ENCODE assay signal across 8 cellular contexts in the genomic region with DNA sequence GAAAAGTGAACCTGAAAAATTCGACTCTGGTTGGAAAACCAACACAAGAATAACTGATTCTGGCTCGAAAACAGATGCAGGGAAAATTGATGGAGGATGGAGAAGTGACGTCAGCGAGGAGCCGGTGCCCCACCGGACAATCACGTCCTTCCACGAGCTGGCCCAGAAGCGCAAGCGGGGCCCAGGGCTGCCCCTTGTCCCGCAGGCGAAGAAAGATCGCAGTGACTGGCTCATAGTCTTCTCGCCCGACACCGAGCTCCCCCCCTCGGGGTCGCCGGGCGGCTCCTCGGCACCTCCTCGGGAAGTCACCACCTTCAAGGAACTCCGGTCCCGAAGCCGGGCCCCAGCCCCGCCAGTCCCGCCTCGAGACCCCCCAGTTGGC. TPM values are rescaled to one million over a fixed set of nuclear protein-coding genes. Genes with fewer than 3 reads are reported as not detected.
DNase-seq lines count a peak whose midpoint lies in the region; ATAC-seq and TF ChIP-seq lines count a peak whose summit lies in the region.

No MANE protein-coding gene starts in this region.

- H3K27ac ChIP-seq in CD8-positive, alpha-beta memory T cell (ENCODE audit: low read depth, low read length) = no peak overlapping the region
- H3K27ac ChIP-seq in HUES64 (ENCODE audit: low read depth, low read length) = no peak overlapping the region
- peak overlapping the region; percentile 96 to 97 for H3K27ac ChIP-seq in ascending aorta

- no peaks in the 10 kb centered on the region for H3K9me3 ChIP-seq in CD8-positive, alpha-beta memory T cell (ENCODE audit: low read length)
- no peaks in the 10 kb centered on the region for H3K9me3 ChIP-seq in HUES64 (ENCODE audit: insufficient read depth, low read depth, low read length)
- H3K9me3 ChIP-seq in ascending aorta = no peaks in the 10 kb centered on the region

- TF ChIP-seq CTCF in ascending aorta (IDR thresholded peaks at IDR 0.05) = no peak

- CTCF ChIA-PET in CD8-positive, alpha-beta memory T cell (lab: Charles Lee) = interaction anchor here (1.1 to 6.0 kb wide), 12 partner anchors 11 to 362 kb away, joined by 3 to 116 read pairs (median 6); partner anchors contain the start of genes CLK2, FDPS and HCN3

- H3K36me3 Mint-ChIP-seq in CD8-positive, alpha-beta memory T cell = peaks cover 0 to 20% (median 3%) of the 10 kb centered on the region in 3 donors
- peaks cover 30% of the 10 kb centered on the region for H3K36me3 Mint-ChIP-seq in stimulated activated memory B cell treated with anti-CD40 and anti-IgM and Interleukin-4, amounts not matched to agents 10 μg/mL and 1 μg/mL and 100 μg/mL, for 72 hours

- 2% methylated on average over 28 of the region's 28 CpGs for WGBS in HUES64

- H3K4me3 Mint-ChIP-seq in CD8-positive, alpha-beta memory T cell = peak overlapping the region; percentile 62 to 96 (median 76)
- peak overlapping the region; percentile 56 for H3K4me3 Mint-ChIP-seq in stimulated activated memory B cell treated with anti-CD40 and anti-IgM and Interleukin-4, amounts not matched to agents 10 μg/mL and 1 μg/mL and 100 μg/mL, for 72 hours

- H3K4me3 ChIP-seq in CD8-positive, alpha-beta memory T cell (ENCODE audit: low read length) = no peak overlapping the region
- H3K4me3 ChIP-seq in HUES64 (ENCODE audit: low read length) (peak overlapping the region; percentile 90), ascending aorta (peak overlapping the region; percentile 74 to 89)

- no peak for TF ChIP-seq POLR2A in GM18505 (IDR thresholded peaks at IDR 0.05; ENCODE audit: borderline replicate concordance, extremely low read depth, insufficient read depth, insufficient read length)

- H3K27me3 Mint-ChIP-seq in CD8-positive, alpha-beta memory T cell = peaks cover 0 to 2% of the 10 kb centered on the region in 2 donors
- no peaks in the 10 kb centered on the region for H3K27me3 Mint-ChIP-seq in stimulated activated memory B cell treated with anti-CD40 and anti-IgM and Interleukin-4, amounts not matched to agents 10 μg/mL and 1 μg/mL and 100 μg/mL, for 72 hours

- no peaks in the 10 kb centered on the region for H3K9me3 Mint-ChIP-seq in CD8-positive, alpha-beta memory T cell
- no peaks in the 10 kb centered on the region for H3K9me3 Mint-ChIP-seq in stimulated activated memory B cell treated with anti-CD40 and anti-IgM and Interleukin-4, amounts not matched to agents 10 μg/mL and 1 μg/mL and 100 μg/mL, for 72 hours

- H3K36me3 ChIP-seq in CD8-positive, alpha-beta memory T cell (ENCODE audit: insufficient read depth, low read length) = no peaks in the 10 kb centered on the region
- H3K36me3 ChIP-seq in HUES64 (ENCODE audit: insufficient read depth, low read length) = peaks cover 45% of the 10 kb centered on the region
- H3K36me3 ChIP-seq in ascending aorta = peaks cover 10 to 20% of the 10 kb centered on the region in 2 donors

- H3K27me3 ChIP-seq in CD8-positive, alpha-beta memory T cell (ENCODE audit: insufficient read depth, low read length, poor library complexity, severe bottlenecking) = no peaks in the 10 kb centered on the region
- H3K27me3 ChIP-seq in HUES64 (ENCODE audit: insufficient read depth, low read length) (peaks cover 10% of the 10 kb centered on the region; the same call in 1 of the 2 replicates), ascending aorta (no peaks in the 10 kb centered on the region)

- no peak for ATAC-seq in stimulated activated memory B cell treated with anti-CD40 and anti-IgM and Interleukin-4, amounts not matched to agents 10 μg/mL and 1 μg/mL and 100 μg/mL, for 72 hours
- no peak for ATAC-seq in GM18505 (IDR thresholded peaks at IDR 0.05; ENCODE audit: unreplicated experiment)

- H3K27ac Mint-ChIP-seq in CD8-positive, alpha-beta memory T cell = peak overlapping the region in 4 of 8 donors; percentile 17 to 75 (median 37)
- H3K27ac Mint-ChIP-seq in stimulated activated memory B cell treated with anti-CD40 and anti-IgM and Interleukin-4, amounts not matched to agents 10 μg/mL and 1 μg/mL and 100 μg/mL, for 72 hours = no peak overlapping the region

- H3K9ac ChIP-seq in HUES64 (ENCODE audit: low read depth, low read length) = 0 out of 2 replicates have a peak overlapping the region, but pooled peaks have one; percentile 7

- DNase-seq in CD8-positive, alpha-beta memory T cell = no peak
- DNase-seq in ascending aorta (ENCODE audit: low spot score in 2 of 2) (peak in 1 of 2 donors; percentile 78), iris pigment epithelial cell (ENCODE audit: low read depth) (peak; percentile 37), NCI-H446 treated with DMSO at 0.1 percent for 48 hours (lab: John Stamatoyannopoulos, UW) (no peak)
- DNase-seq in activated CD4-positive, CD25-positive, alpha-beta regulatory T cell treated with anti-CD3 and anti-CD28 coated beads, Interleukin-2, amount 50 U/mL, for 72 hours = no peak

- peaks cover 9% of the 10 kb centered on the region for H3K4me1 ChIP-seq in CD8-positive, alpha-beta memory T cell (ENCODE audit: insufficient read depth, low read length)
- H3K4me1 ChIP-seq in HUES64 (ENCODE audit: insufficient read depth, low read length) (peaks cover 11% of the 10 kb centered on the region; the same call in 1 of the 2 replicates), ascending aorta (peaks cover 9 to 22% of the 10 kb centered on the region in 2 donors)

- intact Hi-C loops in ascending aorta (cut with DNase I) = loop anchor here (2.0 to 5.0 kb wide), 4 partner anchors 114 to 240 kb away; partner anchors contain the start of genes ASH1L, MTX1 and SLC50A1

- peaks cover 22 to 41% (median 26%) of the 10 kb centered on the region in 3 donors for H3K4me1 Mint-ChIP-seq in CD8-positive, alpha-beta memory T cell
- H3K4me1 Mint-ChIP-seq in stimulated activated memory B cell treated with anti-CD40 and anti-IgM and Interleukin-4, amounts not matched to agents 10 μg/mL and 1 μg/mL and 100 μg/mL, for 72 hours = peaks cover 51% of the 10 kb centered on the region

- POLR2A ChIA-PET in CD8-positive, alpha-beta memory T cell (lab: Charles Lee) = interaction anchor here (1.0 to 3.3 kb wide), 2 partner anchors 15 to 49 kb away, joined by 3 to 11 read pairs; partner anchors contain the start of genes CLK2 and FDPS

RNA-seq across cellular contexts. Expression of gene RUSC1, which starts 1.9 kb away (rescaled TPM):
- total RNA-seq in CD8-positive, alpha-beta memory T cell = 10 to 100 TPM; 31.3 to 32.8 TPM
- polyA plus RNA-seq in CD8-positive, alpha-beta memory T cell = 9.8 TPM
- polyA plus RNA-seq in HUES64 (2013, experiment 1 of 2) = 42.8 TPM
- polyA plus RNA-seq in HUES64 (2013, experiment 2 of 2) = 38.7 TPM
- total RNA-seq in ascending aorta = 18.4 TPM

RNA-seq across cellular contexts. Expression of gene FDPS, which starts 13.9 kb away (rescaled TPM):
- total RNA-seq in CD8-positive, alpha-beta memory T cell = 100 to 1,000 TPM; 194 to 199 TPM
- polyA plus RNA-seq in CD8-positive, alpha-beta memory T cell = 126 TPM
- polyA plus RNA-seq in HUES64 (2013, experiment 1 of 2) = 396 TPM
- polyA plus RNA-seq in HUES64 (2013, experiment 2 of 2) = 471 TPM
- 51.7 TPM for total RNA-seq in ascending aorta

RNA-seq across cellular contexts. Expression of gene PKLR, which starts 21.3 kb away (rescaled TPM):
- not detected for total RNA-seq in CD8-positive, alpha-beta memory T cell
- polyA plus RNA-seq in CD8-positive, alpha-beta memory T cell = not detected
- 0.70 TPM for polyA plus RNA-seq in HUES64 (2013, experiment 1 of 2)
- 1.1 TPM for polyA plus RNA-seq in HUES64 (2013, experiment 2 of 2)
- not detected for total RNA-seq in ascending aorta

RNA-seq across cellular contexts. Expression of gene HCN3, which starts 45.3 kb away (rescaled TPM):
- total RNA-seq in CD8-positive, alpha-beta memory T cell = 1 to 10 TPM; 3.2 to 3.7 TPM
- polyA plus RNA-seq in CD8-positive, alpha-beta memory T cell = 0.18 TPM
- 2.7 TPM for polyA plus RNA-seq in HUES64 (2013, experiment 1 of 2)
- 4.3 TPM for polyA plus RNA-seq in HUES64 (2013, experiment 2 of 2)
- 2.6 TPM for total RNA-seq in ascending aorta

RNA-seq across cellular contexts. Expression of gene CLK2, which starts 49.3 kb away (rescaled TPM):
- total RNA-seq in CD8-positive, alpha-beta memory T cell = 10 to 100 TPM; 78.3 to 79.8 TPM
- polyA plus RNA-seq in CD8-positive, alpha-beta memory T cell = 20.2 TPM
- polyA plus RNA-seq in HUES64 (2013, experiment 1 of 2) = 54.0 TPM
- 50.2 TPM for polyA plus RNA-seq in HUES64 (2013, experiment 2 of 2)
- total RNA-seq in ascending aorta = 32.1 TPM

Comparison
In these comparisons a context has a peak if more than half of its experiments do, and no peak if none do; other contexts are left out.
1. H3K27ac ChIP-seq: peak in ascending aorta (2 of 2); none in CD8-positive, alpha-beta memory T cell (single experiment) and HUES64 (single experiment).